Comparison of ENCODE assay signal across 26 cellular contexts in the genomic region with DNA sequence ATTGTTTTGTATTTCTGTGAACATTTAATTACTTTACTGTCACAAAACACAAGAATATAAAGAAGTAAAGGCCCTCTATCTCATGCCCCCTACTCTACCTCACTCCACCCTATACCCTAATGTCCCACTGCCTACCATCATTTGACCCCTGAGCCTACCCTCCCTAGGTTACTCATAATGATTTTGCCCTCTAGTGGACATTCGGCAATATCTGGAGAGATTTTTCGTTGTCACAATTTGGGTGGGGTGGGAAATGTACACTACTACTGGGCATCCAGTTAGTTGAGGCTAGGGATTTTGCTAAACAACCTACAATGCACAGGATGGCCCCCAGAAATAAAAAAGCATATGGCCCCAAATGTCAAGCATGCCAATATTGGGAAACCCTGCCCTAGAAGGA. TPM values are rescaled to one million over a fixed set of nuclear protein-coding genes. Genes with fewer than 3 reads are reported as not detected.
A peak's percentile ranks its signal among the peaks of the same experiment; 100 is the strongest.
DNase-seq lines count a peak whose midpoint lies in the region; ATAC-seq and TF ChIP-seq lines count a peak whose summit lies in the region.
"Had no signal": no experiment of that assay in that cellular context is flagged by ENCODE, and none has a peak within 500 bp of the region (broad histone marks: within the 10 kb centered on the region; RNA-seq: fewer than 3 reads in every experiment).

No MANE protein-coding gene starts in this region.

- no peaks in the 10 kb centered on the region for H3K4me1 Mint-ChIP-seq in H9
- H3K4me1 Mint-ChIP-seq in WTC11: no peaks in the 10 kb centered on the region; the same call in 1 of the 2 replicates
- H3K4me1 Mint-ChIP-seq: CD4-positive, alpha-beta memory T cell had no signal

- H3K9ac ChIP-seq in H9 (ENCODE audit: extremely low read depth, insufficient read length, low read length) (no peak overlapping the region), GM23248 (no peak overlapping the region)

- H3K9me2 ChIP-seq in DOHH2 (replicated peaks; ENCODE audit: control insufficient read depth, low read length): no peaks in the 10 kb centered on the region
- H3K9me2 ChIP-seq in GM23248 (ENCODE audit: insufficient read depth): no peaks in the 10 kb centered on the region

- in situ Hi-C loops in GM23248 (cut with MboI): no loop called here

- peak; percentile 18 for TF ChIP-seq CTCF in DOHH2 (IDR thresholded peaks at IDR 0.05; ENCODE audit: low read depth, low read length, poor library complexity, severe bottlenecking)
- TF ChIP-seq CTCF in H9 (conservative IDR thresholded peaks at IDR 0.05): peak; percentile 38; the same call in 2 of the 3 replicates
- no peak for TF ChIP-seq CTCF in WTC11 (IDR thresholded peaks at IDR 0.05)
- TF ChIP-seq CTCF in kidney epithelial cell (IDR thresholded peaks at IDR 0.05; ENCODE audit: insufficient read depth, low read length, poor library complexity, severe bottlenecking): peak; percentile 3

- H3K9me3 ChIP-seq in DOHH2 (ENCODE audit: control insufficient read depth, insufficient read depth, low read length) (no peaks in the 10 kb centered on the region), H9 (ENCODE audit: control insufficient read depth, low read depth, low read length) (no peaks in the 10 kb centered on the region), GM23248 (ENCODE audit: low read depth) (no peaks in the 10 kb centered on the region)
- H3K9me3 ChIP-seq: spleen had no signal

- H3K36me3 Mint-ChIP-seq in H9 (ENCODE audit: insufficient read depth in 1 of 3, low read depth in 3 of 3) (peaks cover 0 to 9% (median 0%) of the 10 kb centered on the region in 3 experiments; a peak in 3 of 7 replicates), WTC11 (no peaks in the 10 kb centered on the region)
- H3K36me3 Mint-ChIP-seq: CD4-positive, alpha-beta memory T cell had no signal

- WGBS in H9 (ENCODE audit: extremely low coverage, insufficient read length, low lambda C conversion rate): no CpG with 5 or more reads among the region's 2 CpGs
- WGBS in GM23248 (ENCODE audit: low coverage in 1 of 2, low lambda C conversion rate in 2 of 2, missing lambda C conversion rate in 2 of 2), 2 experiments: 0 to 20% methylated on average over 1 to 2 of the region's 2 CpGs

- no peak overlapping the region for H3K4ac ChIP-seq in H9 (ENCODE audit: low read depth, low read length)

- no peak overlapping the region for H2BK15ac ChIP-seq in H9 (ENCODE audit: low read depth, low read length)

- H3K4me1 ChIP-seq in DOHH2 (ENCODE audit: control insufficient read depth, low read length) (no peaks in the 10 kb centered on the region), H9 (ENCODE audit: insufficient read depth, low read length) (no peaks in the 10 kb centered on the region), GM23248 (ENCODE audit: insufficient read depth) (no peaks in the 10 kb centered on the region)
- H3K4me1 ChIP-seq: spleen had no signal

- no peak overlapping the region for H4K8ac ChIP-seq in H9 (replicated peaks; ENCODE audit: insufficient read length, low read depth, low read length)

- H2BK12ac ChIP-seq in H9 (ENCODE audit: insufficient read length, low read depth, low read length): no peak overlapping the region

- no peaks in the 10 kb centered on the region for H3K23me2 ChIP-seq in H9 (ENCODE audit: insufficient read length, low read depth, low read length, poor library complexity, severe bottlenecking)

- H2AK5ac ChIP-seq in H9 (ENCODE audit: insufficient read length, low read length): no peak overlapping the region

- H3F3A ChIP-seq in DOHH2 (ENCODE audit: control insufficient read depth, insufficient read depth) (no peaks in the 10 kb centered on the region), GM23248 (ENCODE audit: insufficient read depth) (no peaks in the 10 kb centered on the region)

- H3K4me3 ChIP-seq in DOHH2 (ENCODE audit: low read length): no peak overlapping the region
- no peak overlapping the region for H3K4me3 ChIP-seq in kidney epithelial cell (ENCODE audit: low read depth, low read length)
- no peak overlapping the region for H3K4me3 ChIP-seq in GM23248
- H3K4me3 ChIP-seq: lung, spleen had no signal

- no peak overlapping the region for H2BK20ac ChIP-seq in H9 (ENCODE audit: low read depth, low read length, poor library complexity, severe bottlenecking)

- H3K27me3 ChIP-seq in DOHH2 (ENCODE audit: control insufficient read depth, low read length) (no peaks in the 10 kb centered on the region), H9 (ENCODE audit: insufficient read depth, low read length) (no peaks in the 10 kb centered on the region), kidney epithelial cell (ENCODE audit: control insufficient read depth, insufficient read depth, low read length) (no peaks in the 10 kb centered on the region), GM23248 (replicated peaks; ENCODE audit: insufficient read depth) (no peaks in the 10 kb centered on the region)
- H3K27me3 ChIP-seq: spleen had no signal

- no peak overlapping the region for H3K4me2 ChIP-seq in DOHH2 (ENCODE audit: low read length)
- H3K4me2 ChIP-seq in H9 (ENCODE audit: insufficient read depth, insufficient read length, low read length): no peak overlapping the region
- H3K4me2 ChIP-seq in GM23248 (ENCODE audit: unreplicated experiment): no peak overlapping the region

- H2AFZ ChIP-seq in H9 (ENCODE audit: low read length) (no peak overlapping the region), GM23248 (no peak overlapping the region)

- H3K14ac ChIP-seq in H9 (ENCODE audit: insufficient read depth, low read length): no peak overlapping the region

- POLR2A ChIA-PET in WTC11 (lab: Charles Lee): no interaction called here

- no peak overlapping the region for H3K23ac ChIP-seq in H9 (ENCODE audit: insufficient read length, low read depth, low read length)

- ATAC-seq in WTC11 (0 out of 2 replicates have a peak, but pooled peaks have one; percentile 22), GM19351 (IDR thresholded peaks at IDR 0.05; ENCODE audit: unreplicated experiment) (no peak)
- ATAC-seq: activated CD8-positive, alpha-beta T cell treated with anti-CD3 and anti-CD28 coated beads, Interleukin-2, amount 10 ng/mL, durations not matched to agents 7 days and 5 days; stimulated activated naive CD8-positive, alpha-beta T cell treated with anti-CD3 and anti-CD28 coated beads, Interleukin-15, Interleukin-2, amounts not matched to agents 100 U/mL and 50 U/mL, for 24 hours had no signal

- no peak overlapping the region for H3K56ac ChIP-seq in H9 (ENCODE audit: insufficient read length, low read depth, low read length)

- H3K79me2 ChIP-seq in DOHH2 (ENCODE audit: control insufficient read depth, low read length) (no peaks in the 10 kb centered on the region), H9 (ENCODE audit: insufficient read depth, low read length) (no peaks in the 10 kb centered on the region), GM23248 (ENCODE audit: insufficient read depth) (no peaks in the 10 kb centered on the region)

- H4K20me1 ChIP-seq in DOHH2 (ENCODE audit: control insufficient read depth, insufficient read depth, low read depth, low read length): no peaks in the 10 kb centered on the region
- no peaks in the 10 kb centered on the region for H4K20me1 ChIP-seq in H9 (ENCODE audit: control insufficient read depth, insufficient read depth, insufficient read length)
- no peaks in the 10 kb centered on the region for H4K20me1 ChIP-seq in GM23248 (ENCODE audit: insufficient read depth)

- H3K4me3 Mint-ChIP-seq in H9: no peak overlapping the region
- H3K4me3 Mint-ChIP-seq in WTC11: no peak overlapping the region
- H3K4me3 Mint-ChIP-seq: activated CD8-positive, alpha-beta T cell treated with anti-CD3 and anti-CD28 coated beads, Interleukin-2, amount 10 ng/mL, durations not matched to agents 7 days and 5 days; CD4-positive, alpha-beta memory T cell had no signal

- no peak overlapping the region for H2BK120ac ChIP-seq in H9 (ENCODE audit: low read depth, low read length, poor library complexity, severe bottlenecking)

- H2BK5ac ChIP-seq in H9 (ENCODE audit: insufficient read length, low read length): no peak overlapping the region

- H3K18ac ChIP-seq in H9 (ENCODE audit: insufficient read length, low read depth, low read length): no peak overlapping the region

- H3K9me3 Mint-ChIP-seq in H9 (peaks cover 6 to 48% of the 10 kb centered on the region in 2 experiments; a peak in 4 of 5 replicates), WTC11 (peaks cover 12% of the 10 kb centered on the region; the same call in 1 of the 2 replicates)

- CTCF ChIA-PET in WTC11 (lab: Charles Lee): no interaction called here

- no peak overlapping the region for H3T11ph ChIP-seq in H9 (ENCODE audit: low read length)

- DNase-seq in H9: no peak
- DNase-seq in WTC11 (ENCODE audit: low spot score): no peak
- no peak for DNase-seq in kidney epithelial cell (ENCODE audit: low read depth)
- no peak for DNase-seq in DMS79 treated with DMSO at 0.1 percent for 48 hours (lab: John Stamatoyannopoulos, UW)
- no peak for DNase-seq in NCI-H1694 treated with DMSO at 0.1 percent for 48 hours (lab: John Stamatoyannopoulos, UW)
- DNase-seq in GM23248: no peak
- DNase-seq: activated CD4-positive, alpha-beta T cell treated with anti-CD3 and anti-CD28 coated beads for 1 hour; activated CD8-positive, alpha-beta T cell treated with anti-CD3 and anti-CD28 coated beads, Interleukin-2, amount 10 ng/mL, durations not matched to agents 7 days and 5 days; CD4-positive, alpha-beta memory T cell; H7; kidney; NCI-H146; NCI-H2171; NCI-H524 treated with DMSO at 0.1 percent for 48 hours; spleen; stimulated activated CD4-positive, alpha-beta T cell treated with anti-CD3 and anti-CD28 coated beads, Interleukin-4, amount 100 ng/mL, for 1 hour; stimulated activated naive CD8-positive, alpha-beta T cell treated with anti-CD3 and anti-CD28 coated beads, Interleukin-15, Interleukin-2, amounts not matched to agents 100 U/mL and 50 U/mL, for 24 hours had no signal

- H4K5ac ChIP-seq in H9 (ENCODE audit: insufficient read length, low read depth, low read length): no peak overlapping the region

- H3K79me1 ChIP-seq in H9 (ENCODE audit: insufficient read depth, low read depth, low read length, poor library complexity, severe bottlenecking): no peaks in the 10 kb centered on the region

- H4K91ac ChIP-seq in H9 (ENCODE audit: insufficient read length, low read depth, low read length): no peak overlapping the region

- no peaks in the 10 kb centered on the region for H3K36me3 ChIP-seq in DOHH2 (ENCODE audit: control insufficient read depth, low read length)
- no peaks in the 10 kb centered on the region for H3K36me3 ChIP-seq in kidney epithelial cell (ENCODE audit: control insufficient read depth, insufficient read depth, low read length)
- H3K36me3 ChIP-seq in GM23248 (ENCODE audit: low read depth): no peaks in the 10 kb centered on the region
- H3K36me3 ChIP-seq: spleen had no signal

- H3K27me3 Mint-ChIP-seq in H9 (ENCODE audit: low read depth): no peaks in the 10 kb centered on the region
- H3K27me3 Mint-ChIP-seq in WTC11 (ENCODE audit: low read depth): no peaks in the 10 kb centered on the region
- H3K27me3 Mint-ChIP-seq: CD4-positive, alpha-beta memory T cell had no signal

- no peak overlapping the region for H3K27ac ChIP-seq in DOHH2 (ENCODE audit: low read depth, low read length)
- no peak overlapping the region for H3K27ac ChIP-seq in H9 (ENCODE audit: insufficient read length, low read depth, low read length)
- H3K27ac ChIP-seq in GM23248: no peak overlapping the region
- H3K27ac ChIP-seq: epithelial cell of prostate, spleen had no signal

- H3K27ac Mint-ChIP-seq in H9 (no peak overlapping the region), WTC11 (no peak overlapping the region)
- H3K27ac Mint-ChIP-seq: activated CD8-positive, alpha-beta T cell treated with anti-CD3 and anti-CD28 coated beads, Interleukin-2, amount 10 ng/mL, durations not matched to agents 7 days and 5 days; CD4-positive, alpha-beta memory T cell had no signal

RNA-seq across cellular contexts. Expression of gene TEX13A, which starts 10.2 kb away (rescaled TPM):
- total RNA-seq in H9 (2021): not detected in 2 replicates
- total RNA-seq in WTC11 (2021): 0.17 TPM in 1 of 3 replicates, not detected in the others
- total RNA-seq in kidney epithelial cell: not detected in 2 replicates
- not detected in 2 replicates for total RNA-seq in GM23248 (2014; rRNA removed; shearing (Covaris generic))
- polyA plus RNA-seq in GM23248 (2016; fragmentation: Nextera tagmentation; extraction: Ambion mirVana): not detected in 2 replicates
- total RNA-seq: activated CD8-positive, alpha-beta T cell treated with anti-CD3 and anti-CD28 coated beads, Interleukin-2, amount 10 ng/mL, durations not matched to agents 7 days and 5 days; bronchial epithelial cell; CD4-positive, alpha-beta memory T cell; dermis microvascular lymphatic vessel endothelial cell; frontal cortex; H7; kidney; lung; renal cortical epithelial cell; spleen had no signal
- polyA plus RNA-seq: CD4-positive, alpha-beta memory T cell; lung; spleen; thymus had no signal
